In genomic region chr10:71308985-71309384, GRCh38 we compare ENCODE assay signal across 16 cellular contexts. TPM values are rescaled to one million over a fixed set of nuclear protein-coding genes. Genes with fewer than 3 reads are reported as not detected.
DNase-seq lines count a peak whose midpoint lies in the region; TF ChIP-seq lines count a peak whose summit lies in the region.
"Had no signal": no experiment of that assay in that cellular context is flagged by ENCODE, and none has a peak within 500 bp of the region (broad histone marks: within the 10 kb centered on the region; RNA-seq: fewer than 3 reads in every experiment).

No MANE protein-coding gene starts in this region.

- no peak for TF ChIP-seq EP300 in ovary (IDR thresholded peaks at IDR 0.05)

- no peak for TF ChIP-seq CTCF in fibroblast of mammary gland (conservative IDR thresholded peaks at IDR 0.05; ENCODE audit: control insufficient read depth, insufficient read depth, low read depth, low read length)
- TF ChIP-seq CTCF in ovary (IDR thresholded peaks at IDR 0.05): no peak

- no peaks in the 10 kb centered on the region for H3K36me3 ChIP-seq in ovary
- H3K36me3 ChIP-seq: BLaER1 treated with 17β-estradiol and CSF1 and Interleukin-3, amounts not matched to agents 10 nM and 100 nM had no signal

- H3K9me3 ChIP-seq in ovary: no peaks in the 10 kb centered on the region
- H3K9me3 ChIP-seq: A549; BLaER1 treated with 17β-estradiol and CSF1 and Interleukin-3, amounts not matched to agents 10 nM and 100 nM had no signal

- DNase-seq in NCI-H146 (lab: John Stamatoyannopoulos, UW) (peak; percentile 65), NCI-H146 treated with DMSO at 0.1 percent for 48 hours (lab: John Stamatoyannopoulos, UW; ENCODE audit: unreplicated experiment) (no peak), fibroblast of mammary gland (ENCODE audit: low read depth) (peak; percentile 14), ovary (peak in 3 of 5 donors; percentile 37 to 67 (median 58)), NCI-H2029 (lab: John Stamatoyannopoulos, UW) (no peak), MV-4-11 (lab: John Stamatoyannopoulos, UW) (no peak), EL (no peak)
- DNase-seq: Calu3; CD8-positive, alpha-beta T cell; DMS79 treated with DMSO at 0.1 percent for 48 hours; HCEC 1CT had no signal

- H3K4me3 ChIP-seq in fibroblast of mammary gland (ENCODE audit: control insufficient read depth, low read depth, low read length): no peak overlapping the region
- no peak overlapping the region for H3K4me3 ChIP-seq in ovary
- H3K4me3 ChIP-seq: A549; BLaER1 treated with 17β-estradiol and CSF1 and Interleukin-3, amounts not matched to agents 10 nM and 100 nM; GM12878; GM23338 had no signal

- no peak overlapping the region for H3K27ac ChIP-seq in ovary
- H3K27ac ChIP-seq: 22Rv1; A549; BLaER1 treated with 17β-estradiol and CSF1 and Interleukin-3, amounts not matched to agents 10 nM and 100 nM had no signal

- intact Hi-C loops in ovary (cut with DNase I): no loop called here

- WGBS in ovary, 3 donors: 19 to 50% (median 41%) methylated on average over 3 of the region's 3 CpGs

- H3K4me1 ChIP-seq in ovary (ENCODE audit: insufficient read depth): peaks cover 21% of the 10 kb centered on the region
- H3K4me1 ChIP-seq: A549 had no signal

- no peaks in the 10 kb centered on the region for H3K27me3 ChIP-seq in ovary
- H3K27me3 ChIP-seq: BLaER1 treated with 17β-estradiol and CSF1 and Interleukin-3, amounts not matched to agents 10 nM and 100 nM had no signal

- no peak for TF ChIP-seq POLR2A in ovary (IDR thresholded peaks at IDR 0.05)

RNA-seq across cellular contexts. Expression of gene SLC29A3, which starts 10.1 kb away (rescaled TPM):
- total RNA-seq in ovary: 10 to 100 TPM; 10.1 to 18.3 (median 15.5) TPM
- polyA plus RNA-seq in ovary: 10 to 100 TPM; 13.1 to 16.6 TPM

Comparison
In these comparisons a context has a peak if more than half of its experiments do, and no peak if none do; other contexts are left out.
1. DNase-seq: peak in NCI-H146 (single experiment), fibroblast of mammary gland (single experiment) and ovary (3 of 5); none in NCI-H146 treated with DMSO at 0.1 percent for 48 hours (single experiment), NCI-H2029 (single experiment), MV-4-11 (single experiment) and EL (single experiment).